Comparison of ENCODE assay signal across 8 cellular contexts in genomic region chr18:11946756-11947155, GRCh38. TPM values are rescaled to one million over a fixed set of nuclear protein-coding genes. Genes with fewer than 3 reads are reported as not detected.
DNase-seq lines count a peak whose midpoint lies in the region; ATAC-seq lines count a peak whose summit lies in the region.

No MANE protein-coding gene starts in this region.

- H3K36me3 Mint-ChIP-seq in activated T-cell treated with anti-CD3 and anti-CD28 coated beads, Interleukin-2, amount 50 U/mL, for 4 hours (ENCODE audit: insufficient read depth): no peaks in the 10 kb centered on the region
- H3K36me3 Mint-ChIP-seq in activated naive CD8-positive, alpha-beta T cell: no peaks in the 10 kb centered on the region
- no peaks in the 10 kb centered on the region for H3K36me3 Mint-ChIP-seq in stimulated activated effector memory CD8-positive, alpha-beta T cell treated with anti-CD3 and anti-CD28 coated beads, Interleukin-12 subunit alpha, Interleukin-12 subunit beta, amount 100 ng/mL, for 72 hours
- no peaks in the 10 kb centered on the region for H3K36me3 Mint-ChIP-seq in activated T-helper 1 cell treated with anti-CD3 and anti-CD28 coated beads, Interleukin-12 subunit alpha, Interleukin-12 subunit beta, Interleukin-2, Interleukin-4 antibody, amounts not matched to agents 30 ng/mL and 10 ng/mL and 1 ng/mL, durations not matched to agents 14 hours and 24 hours and 36 hours (ENCODE audit: low read depth)

- intact Hi-C loops in activated T-helper 1 cell treated with anti-CD3 and anti-CD28 coated beads, Interleukin-12 subunit alpha, Interleukin-12 subunit beta, Interleukin-2, Interleukin-4 antibody, amounts not matched to agents 30 ng/mL and 10 ng/mL and 1 ng/mL, durations not matched to agents 14 hours and 24 hours and 36 hours (cut with micrococcal nuclease): loop anchor here (1.0 to 2.0 kb wide), 3 partner anchors 35 to 95 kb away; partner anchors contain the start of genes CHMP1B, IMPA2 and MPPE1

- ATAC-seq in activated T-cell treated with anti-CD3 and anti-CD28 coated beads, Interleukin-2, amount 50 U/mL, for 4 hours: no peak
- no peak for ATAC-seq in stimulated activated effector memory CD8-positive, alpha-beta T cell treated with anti-CD3 and anti-CD28 coated beads, Interleukin-12 subunit alpha, Interleukin-12 subunit beta, amount 100 ng/mL, for 72 hours
- ATAC-seq in GM19351 (IDR thresholded peaks at IDR 0.05; ENCODE audit: unreplicated experiment): no peak

- peak overlapping the region; percentile 28 for H3K27ac Mint-ChIP-seq in activated naive CD8-positive, alpha-beta T cell
- peak overlapping the region; percentile 94 for H3K27ac Mint-ChIP-seq in stimulated activated effector memory CD8-positive, alpha-beta T cell treated with anti-CD3 and anti-CD28 coated beads, Interleukin-12 subunit alpha, Interleukin-12 subunit beta, amount 100 ng/mL, for 72 hours
- H3K27ac Mint-ChIP-seq in activated T-helper 1 cell treated with anti-CD3 and anti-CD28 coated beads, Interleukin-12 subunit alpha, Interleukin-12 subunit beta, Interleukin-2, Interleukin-4 antibody, amounts not matched to agents 30 ng/mL and 10 ng/mL and 1 ng/mL, durations not matched to agents 14 hours and 24 hours and 36 hours: no peak overlapping the region

- no peaks in the 10 kb centered on the region for H3K9me3 ChIP-seq in iPS-18a (ENCODE audit: control insufficient read depth, low read depth, low read length)

- peak overlapping the region; percentile 83 for H3K9ac ChIP-seq in iPS-18a (ENCODE audit: low read length)

- H3K4me3 ChIP-seq in iPS-18a (ENCODE audit: low read length): peak overlapping the region; percentile 82

- DNase-seq in activated T-cell treated with anti-CD3 and anti-CD28 coated beads, Interleukin-2, amount 50 U/mL, for 4 hours: no peak
- no peak for DNase-seq in activated T-cell treated with anti-CD3 and anti-CD28 coated beads for 4 hours
- DNase-seq in stimulated activated effector memory CD8-positive, alpha-beta T cell treated with anti-CD3 and anti-CD28 coated beads, Interleukin-12 subunit alpha, Interleukin-12 subunit beta, amount 100 ng/mL, for 72 hours (ENCODE audit: low spot score in 2 of 2): no peak
- DNase-seq in activated T-helper 1 cell treated with anti-CD3 and anti-CD28 coated beads, Interleukin-12 subunit alpha, Interleukin-12 subunit beta, Interleukin-2, Interleukin-4 antibody, amounts not matched to agents 30 ng/mL and 10 ng/mL and 1 ng/mL, durations not matched to agents 14 hours and 24 hours and 36 hours (ENCODE audit: low spot score): no peak
- no peak for DNase-seq in mucosa of gallbladder (ENCODE audit: low spot score)

- no peak overlapping the region for H3K27ac ChIP-seq in iPS-18a (ENCODE audit: low read length)

- H3K27me3 ChIP-seq in iPS-18a (ENCODE audit: control insufficient read depth, insufficient read depth, low read length): no peaks in the 10 kb centered on the region

- peak overlapping the region; percentile 81 for H3K4me3 Mint-ChIP-seq in activated T-cell treated with anti-CD3 and anti-CD28 coated beads, Interleukin-2, amount 50 U/mL, for 4 hours
- peak overlapping the region; percentile 89 for H3K4me3 Mint-ChIP-seq in activated naive CD8-positive, alpha-beta T cell
- H3K4me3 Mint-ChIP-seq in stimulated activated effector memory CD8-positive, alpha-beta T cell treated with anti-CD3 and anti-CD28 coated beads, Interleukin-12 subunit alpha, Interleukin-12 subunit beta, amount 100 ng/mL, for 72 hours: peak overlapping the region; percentile 72
- no peak overlapping the region for H3K4me3 Mint-ChIP-seq in activated T-helper 1 cell treated with anti-CD3 and anti-CD28 coated beads, Interleukin-12 subunit alpha, Interleukin-12 subunit beta, Interleukin-2, Interleukin-4 antibody, amounts not matched to agents 30 ng/mL and 10 ng/mL and 1 ng/mL, durations not matched to agents 14 hours and 24 hours and 36 hours

- H3K4me1 ChIP-seq in iPS-18a (ENCODE audit: control insufficient read depth, low read depth, low read length): peaks cover 16% of the 10 kb centered on the region

- no peaks in the 10 kb centered on the region for H3K27me3 Mint-ChIP-seq in activated T-cell treated with anti-CD3 and anti-CD28 coated beads, Interleukin-2, amount 50 U/mL, for 4 hours (ENCODE audit: low read depth)
- peaks cover 2% of the 10 kb centered on the region for H3K27me3 Mint-ChIP-seq in activated naive CD8-positive, alpha-beta T cell
- H3K27me3 Mint-ChIP-seq in activated T-helper 1 cell treated with anti-CD3 and anti-CD28 coated beads, Interleukin-12 subunit alpha, Interleukin-12 subunit beta, Interleukin-2, Interleukin-4 antibody, amounts not matched to agents 30 ng/mL and 10 ng/mL and 1 ng/mL, durations not matched to agents 14 hours and 24 hours and 36 hours (ENCODE audit: insufficient read depth): peaks cover 2% of the 10 kb centered on the region

- no peaks in the 10 kb centered on the region for H3K9me3 Mint-ChIP-seq in activated T-cell treated with anti-CD3 and anti-CD28 coated beads, Interleukin-2, amount 50 U/mL, for 4 hours
- H3K9me3 Mint-ChIP-seq in activated naive CD8-positive, alpha-beta T cell (ENCODE audit: low read depth): no peaks in the 10 kb centered on the region
- no peaks in the 10 kb centered on the region for H3K9me3 Mint-ChIP-seq in stimulated activated effector memory CD8-positive, alpha-beta T cell treated with anti-CD3 and anti-CD28 coated beads, Interleukin-12 subunit alpha, Interleukin-12 subunit beta, amount 100 ng/mL, for 72 hours
- no peaks in the 10 kb centered on the region for H3K9me3 Mint-ChIP-seq in activated T-helper 1 cell treated with anti-CD3 and anti-CD28 coated beads, Interleukin-12 subunit alpha, Interleukin-12 subunit beta, Interleukin-2, Interleukin-4 antibody, amounts not matched to agents 30 ng/mL and 10 ng/mL and 1 ng/mL, durations not matched to agents 14 hours and 24 hours and 36 hours

- H3K36me3 ChIP-seq in iPS-18a (ENCODE audit: control insufficient read depth, low read depth, low read length): no peaks in the 10 kb centered on the region

- peaks cover 11% of the 10 kb centered on the region for H3K4me1 Mint-ChIP-seq in activated T-cell treated with anti-CD3 and anti-CD28 coated beads, Interleukin-2, amount 50 U/mL, for 4 hours (ENCODE audit: low read depth)
- H3K4me1 Mint-ChIP-seq in activated naive CD8-positive, alpha-beta T cell (ENCODE audit: low read depth): peaks cover 10% of the 10 kb centered on the region
- peaks cover 12% of the 10 kb centered on the region for H3K4me1 Mint-ChIP-seq in stimulated activated effector memory CD8-positive, alpha-beta T cell treated with anti-CD3 and anti-CD28 coated beads, Interleukin-12 subunit alpha, Interleukin-12 subunit beta, amount 100 ng/mL, for 72 hours
- peaks cover 5% of the 10 kb centered on the region for H3K4me1 Mint-ChIP-seq in activated T-helper 1 cell treated with anti-CD3 and anti-CD28 coated beads, Interleukin-12 subunit alpha, Interleukin-12 subunit beta, Interleukin-2, Interleukin-4 antibody, amounts not matched to agents 30 ng/mL and 10 ng/mL and 1 ng/mL, durations not matched to agents 14 hours and 24 hours and 36 hours (ENCODE audit: low read depth)

RNA-seq across cellular contexts. Expression of gene IMPA2, which starts 34.6 kb away (rescaled TPM):
- total RNA-seq in activated T-cell treated with anti-CD3 and anti-CD28 coated beads, Interleukin-2, amount 50 U/mL, for 4 hours: 10 to 100 TPM in 1 of 3 donors, 1 to 10 TPM in 2; 7.3 to 11.4 (median 9.8) TPM
- 14.4 and 19.3 TPM in 2 replicates for total RNA-seq in activated T-helper 1 cell treated with anti-CD3 and anti-CD28 coated beads, Interleukin-12 subunit alpha, Interleukin-12 subunit beta, Interleukin-2, Interleukin-4 antibody, amounts not matched to agents 30 ng/mL and 10 ng/mL and 1 ng/mL, durations not matched to agents 14 hours and 24 hours and 36 hours
- 64.2 TPM for total RNA-seq in mucosa of gallbladder

RNA-seq across cellular contexts. Expression of gene MPPE1, which starts 38.6 kb away (rescaled TPM):
- 10 to 100 TPM; 31.4 to 33.9 (median 31.6) TPM for total RNA-seq in activated T-cell treated with anti-CD3 and anti-CD28 coated beads, Interleukin-2, amount 50 U/mL, for 4 hours
- total RNA-seq in activated T-helper 1 cell treated with anti-CD3 and anti-CD28 coated beads, Interleukin-12 subunit alpha, Interleukin-12 subunit beta, Interleukin-2, Interleukin-4 antibody, amounts not matched to agents 30 ng/mL and 10 ng/mL and 1 ng/mL, durations not matched to agents 14 hours and 24 hours and 36 hours: 45.8 and 47.4 TPM in 2 replicates
- 56.7 TPM for total RNA-seq in mucosa of gallbladder
